ENCODE assay signal across 1 cellular context in the genomic region with DNA sequence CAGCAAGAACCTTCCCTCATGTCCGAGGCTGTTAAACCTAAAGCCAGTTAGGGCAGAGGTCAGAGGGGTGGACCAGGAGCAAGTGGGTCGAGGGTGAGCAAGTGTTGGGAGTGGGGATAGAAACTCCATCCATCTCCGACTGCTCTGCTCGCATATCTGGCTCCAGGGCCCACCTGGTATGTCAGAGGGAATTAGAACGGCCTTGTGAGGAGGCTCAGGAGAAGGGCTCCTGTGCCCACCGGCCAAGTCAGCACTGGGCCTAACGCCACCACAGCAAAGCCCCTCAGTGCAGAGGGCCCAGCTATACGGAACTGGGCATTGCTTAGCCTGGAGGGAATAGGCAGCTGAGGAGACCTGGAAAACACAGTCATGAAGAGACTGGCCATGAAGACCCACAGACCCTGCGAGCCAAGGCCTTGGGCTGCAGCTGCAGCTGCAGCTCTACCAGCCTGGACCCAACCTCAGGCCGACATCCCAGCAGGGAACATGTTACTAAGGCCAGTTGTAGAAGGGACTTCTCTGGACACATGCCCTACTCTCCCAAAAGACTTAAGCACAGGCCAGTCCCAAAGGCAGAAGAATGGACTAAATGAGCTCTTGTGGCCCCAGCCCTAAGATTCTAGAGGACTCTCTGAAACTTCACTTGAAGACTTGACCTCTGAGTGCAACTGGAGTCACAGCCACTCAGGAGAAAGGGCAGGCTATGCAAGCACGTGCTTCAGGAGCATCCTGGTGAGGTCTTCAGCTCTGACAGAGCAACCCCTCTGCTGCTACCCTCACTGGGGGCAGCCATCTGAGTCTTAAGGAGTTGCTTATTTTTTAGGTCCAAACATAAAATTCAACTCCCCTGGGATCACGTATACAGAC.
TF ChIP-seq lines count a peak whose summit lies in the region.

No MANE protein-coding gene starts in this region.

TF ChIP-seq in H1, 55 proteins besides CTCF, POLR2A, EP300 and RAD21:
- TF ChIP-seq TAF1 (IDR thresholded peaks at IDR 0.05; ENCODE audit: low read depth, low read length) (no peak), POU5F1 (IDR thresholded peaks at IDR 0.05; ENCODE audit: low read depth, low read length) (no peak), SIX5 (IDR thresholded peaks at IDR 0.05; ENCODE audit: low read depth, low read length) (no peak), CREB1 (IDR thresholded peaks at IDR 0.05) (no peak), CHD2 (IDR thresholded peaks at IDR 0.05; ENCODE audit: low read length) (no peak), BACH1 (IDR thresholded peaks at IDR 0.05; ENCODE audit: low read length) (no peak), RBBP5 (IDR thresholded peaks at IDR 0.05; ENCODE audit: borderline replicate concordance, low read depth, low read length) (no peak), EZH2 (IDR thresholded peaks at IDR 0.05; ENCODE audit: low read depth, low read length, severe bottlenecking) (no peak), NRF1 (IDR thresholded peaks at IDR 0.05; ENCODE audit: low read depth, low read length) (no peak)
- TF ChIP-seq, protein P1, sequence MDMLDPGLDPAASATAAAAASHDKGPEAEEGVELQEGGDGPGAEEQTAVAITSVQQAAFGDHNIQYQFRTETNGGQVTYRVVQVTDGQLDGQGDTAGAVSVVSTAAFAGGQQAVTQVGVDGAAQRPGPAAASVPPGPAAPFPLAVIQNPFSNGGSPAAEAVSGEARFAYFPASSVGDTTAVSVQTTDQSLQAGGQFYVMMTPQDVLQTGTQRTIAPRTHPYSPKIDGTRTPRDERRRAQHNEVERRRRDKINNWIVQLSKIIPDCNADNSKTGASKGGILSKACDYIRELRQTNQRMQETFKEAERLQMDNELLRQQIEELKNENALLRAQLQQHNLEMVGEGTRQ (IDR thresholded peaks at IDR 0.05; ENCODE audit: low read length) = no peak
- TF ChIP-seq, protein P2, sequence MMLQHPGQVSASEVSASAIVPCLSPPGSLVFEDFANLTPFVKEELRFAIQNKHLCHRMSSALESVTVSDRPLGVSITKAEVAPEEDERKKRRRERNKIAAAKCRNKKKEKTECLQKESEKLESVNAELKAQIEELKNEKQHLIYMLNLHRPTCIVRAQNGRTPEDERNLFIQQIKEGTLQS (IDR thresholded peaks at IDR 0.05; ENCODE audit: insufficient read depth, low read depth, low read length) = no peak
